Comparison of ENCODE assay signal across 8 cellular contexts in the genomic region with DNA sequence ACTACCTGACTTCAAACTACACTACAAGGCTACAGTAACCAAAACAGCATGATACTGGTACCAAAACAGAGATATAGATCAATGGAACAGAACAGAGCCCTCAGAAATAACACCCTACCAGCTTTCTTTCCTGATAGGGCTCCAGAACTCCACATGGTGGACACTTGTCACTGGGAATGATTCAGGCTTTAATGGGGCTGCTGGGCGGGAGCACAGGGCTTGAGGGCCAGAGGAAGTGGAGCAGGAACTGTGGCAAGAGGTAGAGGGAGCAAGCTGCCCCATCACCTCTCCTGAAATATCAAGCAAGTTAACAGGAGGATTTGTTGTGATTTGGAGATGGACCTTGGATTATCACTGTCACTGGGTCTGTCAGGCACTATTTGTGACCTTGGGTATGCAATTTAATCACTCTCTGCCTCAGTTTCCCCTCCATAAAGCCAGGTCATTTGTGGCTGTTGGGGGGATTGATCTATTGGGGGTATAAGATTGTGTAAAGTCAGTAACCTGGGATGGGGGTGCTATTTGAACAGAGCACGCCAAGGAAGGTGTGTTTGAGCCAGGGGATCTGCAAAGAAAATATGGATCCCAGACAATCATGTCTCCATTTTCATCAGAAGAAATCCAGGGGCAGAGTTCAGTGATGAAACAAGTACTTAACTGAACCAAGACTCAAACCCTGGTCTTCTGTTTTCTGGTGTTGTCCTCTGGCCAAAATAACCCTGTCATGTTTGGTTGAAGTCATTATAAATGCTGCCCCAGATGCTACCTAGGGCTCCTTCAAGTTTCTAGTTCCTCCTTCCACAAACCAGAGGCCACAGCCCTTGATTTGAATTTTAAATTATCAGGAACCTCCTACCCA. TPM values are rescaled to one million over a fixed set of nuclear protein-coding genes. Genes with fewer than 3 reads are reported as not detected.
DNase-seq lines count a peak whose midpoint lies in the region; ATAC-seq, FAIRE-seq and TF ChIP-seq lines count a peak whose summit lies in the region.

No MANE protein-coding gene starts in this region.

- no peak for DNase-seq in PC-9
- DNase-seq in trophoblast cell = peak; percentile 73 to 74
- DNase-seq in SW480 (ENCODE audit: low spot score) = no peak
- DNase-seq in DMS114 treated with DMSO at 0.1 percent for 48 hours (lab: John Stamatoyannopoulos, UW; ENCODE audit: unreplicated experiment) = no peak
- no peak for DNase-seq in NCI-H146 (lab: John Stamatoyannopoulos, UW)
- no peak for DNase-seq in HTR-8/SVneo (ENCODE audit: insufficient read length, low spot score)

- no peak overlapping the region for H3K18ac ChIP-seq in trophoblast cell (ENCODE audit: low read length)

- ATAC-seq in GM18868 (IDR thresholded peaks at IDR 0.05; ENCODE audit: unreplicated experiment) (peak; percentile 78), HG02623 (IDR thresholded peaks at IDR 0.05; ENCODE audit: unreplicated experiment) (peak; percentile 83)

- TF ChIP-seq CTCF in PC-9 (conservative IDR thresholded peaks at IDR 0.05) = no peak

- H3K4me2 ChIP-seq in PC-9 = peak overlapping the region; percentile 26; the same call in 1 of the 2 replicates
- no peak overlapping the region for H3K4me2 ChIP-seq in trophoblast cell (ENCODE audit: low read length)

- H3K14ac ChIP-seq in trophoblast cell (ENCODE audit: low read length) = no peak overlapping the region

- H2BK5ac ChIP-seq in trophoblast cell (ENCODE audit: low read depth, low read length, poor library complexity) = peak overlapping the region; percentile 18

- H3K27ac ChIP-seq in PC-9 = peak overlapping the region; percentile 48; the same call in 1 of the 2 replicates
- H3K27ac ChIP-seq in trophoblast cell (ENCODE audit: low read depth, low read length) = no peak overlapping the region

- no peaks in the 10 kb centered on the region for H4K20me1 ChIP-seq in PC-9 (ENCODE audit: insufficient read depth)

- H3K79me1 ChIP-seq in trophoblast cell (ENCODE audit: low read length) = peaks cover 3% of the 10 kb centered on the region

- H4K91ac ChIP-seq in trophoblast cell (ENCODE audit: low read depth, low read length) = no peak overlapping the region

- intact Hi-C loops in PC-9 (cut with micrococcal nuclease; ENCODE audit: unreplicated experiment) = no loop called here

- no peak overlapping the region for H4K12ac ChIP-seq in trophoblast cell (ENCODE audit: low read depth, low read length)

- H3K79me2 ChIP-seq in PC-9 (ENCODE audit: low read depth) (no peaks in the 10 kb centered on the region), trophoblast cell (ENCODE audit: control insufficient read depth, insufficient read depth, low read length, poor library complexity) (no peaks in the 10 kb centered on the region)

- H3K4me1 ChIP-seq in PC-9 (replicated peaks; ENCODE audit: insufficient read depth) (peaks cover 19% of the 10 kb centered on the region), trophoblast cell (ENCODE audit: control insufficient read depth in 1 of 2, insufficient read depth in 2 of 2, low read length in 2 of 2) (peaks cover 3 to 5% of the 10 kb centered on the region in 2 experiments)

- H2AFZ ChIP-seq in PC-9 (no peak overlapping the region), trophoblast cell (ENCODE audit: insufficient read depth, low read length, poor library complexity) (no peak overlapping the region)

- no peak overlapping the region for H3K23ac ChIP-seq in trophoblast cell (ENCODE audit: low read length)

- no peak overlapping the region for H4K8ac ChIP-seq in trophoblast cell (ENCODE audit: low read depth, low read length)

- H2BK12ac ChIP-seq in trophoblast cell (ENCODE audit: low read length) = peak overlapping the region; percentile 45

- H3F3A ChIP-seq in PC-9 (ENCODE audit: insufficient read depth, low read depth) = peaks cover 7% of the 10 kb centered on the region; the same call in 1 of the 2 replicates

- no CpG with 5 or more reads among the region's 2 CpGs for WGBS in trophoblast cell (ENCODE audit: extremely low coverage, insufficient coverage, insufficient read length)

- POLR2A ChIA-PET in PC-9 (lab: Charles Lee; ENCODE audit: unreplicated experiment) = no interaction called here

- H3K9me3 ChIP-seq in PC-9 (ENCODE audit: insufficient read depth, low read depth) (no peaks in the 10 kb centered on the region), trophoblast cell (ENCODE audit: insufficient read depth, low read depth, low read length) (no peaks in the 10 kb centered on the region)

- no peak overlapping the region for H3K4ac ChIP-seq in trophoblast cell (ENCODE audit: low read depth, low read length)

- H3K36me3 ChIP-seq in PC-9 (ENCODE audit: low read depth) (no peaks in the 10 kb centered on the region), trophoblast cell (ENCODE audit: control insufficient read depth in 1 of 2, insufficient read depth in 2 of 2, low read length in 2 of 2) (no peaks in the 10 kb centered on the region)

- H2AK5ac ChIP-seq in trophoblast cell (ENCODE audit: low read length) = no peak overlapping the region

- CTCF ChIA-PET in PC-9 (lab: Charles Lee) = no interaction called here

- no peak overlapping the region for H3K9ac ChIP-seq in trophoblast cell (ENCODE audit: low read length)

- no peak for FAIRE-seq in HTR-8/SVneo (lab: Jason Lieb, UNC)

- no peak overlapping the region for H2BK120ac ChIP-seq in trophoblast cell (ENCODE audit: insufficient read depth, low read length, poor library complexity)

- H3K27me3 ChIP-seq in PC-9 (ENCODE audit: insufficient read depth, low read depth) (no peaks in the 10 kb centered on the region), trophoblast cell (ENCODE audit: insufficient read depth, low read length) (no peaks in the 10 kb centered on the region)

- no TSS peak for BruUV-seq in PC-9 (replicated peaks; lab: Mats Ljungman, UMichigan)

- H3K9me2 ChIP-seq in PC-9 (ENCODE audit: insufficient read depth) = no peaks in the 10 kb centered on the region

- no peak overlapping the region for H3K4me3 ChIP-seq in PC-9
- no peak overlapping the region for H3K4me3 ChIP-seq in trophoblast cell (ENCODE audit: low read depth, low read length)

RNA-seq across cellular contexts. Expression of gene ETS2, which starts 25.2 kb away (rescaled TPM):
- 20.4 and 25.2 TPM in 2 replicates for total RNA-seq in PC-9 (2021)
- 17.3 and 18.1 TPM in 2 replicates for polyA plus RNA-seq in trophoblast cell (2013)

Comparison
In these comparisons a context has a peak if more than half of its experiments do, and no peak if none do; other contexts are left out.
1. DNase-seq: peak in trophoblast cell (2 of 2); none in PC-9 (0 of 2), SW480 (single experiment), DMS114 treated with DMSO at 0.1 percent for 48 hours (single experiment), NCI-H146 (single experiment) and HTR-8/SVneo (single experiment).